10 cellular contexts compared by ENCODE assay signal in the genomic region with DNA sequence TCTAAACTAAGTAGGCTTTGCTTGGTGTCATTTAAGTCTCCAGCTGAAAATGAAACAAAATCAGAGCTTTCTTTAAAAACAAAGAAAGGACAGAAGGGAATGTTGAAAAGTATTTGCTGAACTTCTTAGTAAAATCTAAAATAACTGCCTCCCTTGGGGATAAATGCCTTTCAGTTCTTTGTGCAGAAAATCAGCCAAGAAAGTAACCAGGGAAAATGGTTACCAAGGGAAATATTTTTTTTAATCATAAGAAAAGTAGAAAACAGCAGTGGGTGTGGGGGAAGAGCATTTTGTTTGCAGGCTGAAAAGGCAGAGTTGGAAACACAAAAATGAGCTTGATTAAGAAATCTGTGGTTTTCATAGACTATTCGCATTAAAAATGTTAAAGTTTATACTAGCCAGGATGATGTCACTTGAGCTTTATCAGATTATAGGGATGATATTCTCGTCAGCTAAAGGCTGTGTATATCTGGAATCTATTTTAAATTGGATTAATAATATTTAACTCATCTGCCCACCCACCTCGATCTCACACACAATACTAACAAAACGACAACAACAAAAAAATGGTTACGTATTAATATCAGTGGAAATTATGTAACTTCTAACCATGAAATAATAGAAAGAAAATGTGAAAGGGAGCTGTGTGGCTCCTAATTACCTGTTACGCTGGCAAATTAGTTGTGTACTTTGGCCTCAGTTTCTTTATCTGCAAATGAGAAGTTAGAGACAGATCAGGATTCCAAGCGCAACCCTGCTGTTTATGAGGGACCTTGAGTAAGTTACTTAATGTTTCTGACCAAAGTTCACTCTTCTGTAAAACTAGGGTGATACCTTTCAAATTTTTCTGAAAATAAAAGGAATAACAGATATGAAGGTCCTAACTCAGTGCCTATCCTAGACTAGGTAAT. TPM values are rescaled to one million over a fixed set of nuclear protein-coding genes. Genes with fewer than 3 reads are reported as not detected.
DNase-seq lines count a peak whose midpoint lies in the region; ATAC-seq and TF ChIP-seq lines count a peak whose summit lies in the region.
"Had no signal": no experiment of that assay in that cellular context is flagged by ENCODE, and none has a peak within 500 bp of the region (broad histone marks: within the 10 kb centered on the region; RNA-seq: fewer than 3 reads in every experiment).

Gene ECM2 (minus strand): TSS at position 51 of the 911 bp plus-strand sequence. CDS start 13,124 bp downstream, outside the sequence.

- H3K27ac Mint-ChIP-seq in naive thymus-derived CD4-positive, alpha-beta T cell, result no peak within 1 kb of the TSS
- no peak within 1 kb of the TSS for H3K27ac Mint-ChIP-seq in activated CD4-positive, alpha-beta T cell treated with anti-CD3 and anti-CD28 coated beads, Interleukin-2, amount 10 ng/mL, durations not matched to agents 7 days and 5 days
- H3K27ac Mint-ChIP-seq: activated CD4-positive, alpha-beta memory T cell treated with anti-CD3 and anti-CD28 coated beads for 36 hours; CD8-positive, alpha-beta T cell had no signal

- H3K9me3 ChIP-seq in AG04450 (ENCODE audit: control insufficient read depth, insufficient read depth, low read length) (peaks cover 3% of the 10 kb centered on the region; the same call in 1 of the 2 replicates), OCI-LY3 (ENCODE audit: insufficient read depth, low read length) (peaks cover 4% of the 10 kb centered on the region; the same call in 1 of the 2 replicates), neutrophil (no peaks in the 10 kb centered on the region)
- no peaks in the 10 kb centered on the region for H3K9me3 ChIP-seq in naive thymus-derived CD4-positive, alpha-beta T cell (ENCODE audit: control insufficient read depth in 2 of 3, low read length in 3 of 3)

- no peak for DNase-seq in AG04450 (ENCODE audit: low read depth, low spot score)
- DNase-seq in fibroblast of mammary gland (ENCODE audit: low read depth), result peak; percentile 68
- DNase-seq in DMS153 treated with DMSO at 0.1 percent for 48 hours (lab: John Stamatoyannopoulos, UW; ENCODE audit: unreplicated experiment), result no peak
- DNase-seq in naive thymus-derived CD4-positive, alpha-beta T cell, result no peak
- DNase-seq in activated CD4-positive, alpha-beta T cell treated with anti-CD3 and anti-CD28 coated beads, Interleukin-2, amount 10 ng/mL, durations not matched to agents 7 days and 5 days, result no peak
- no peak for DNase-seq in HEK293T (ENCODE audit: extremely low spot score)
- DNase-seq: activated CD4-positive, alpha-beta memory T cell treated with anti-CD3 and anti-CD28 coated beads for 36 hours; CD8-positive, alpha-beta T cell had no signal

- no peaks in the 10 kb centered on the region for H4K20me1 ChIP-seq in OCI-LY3 (ENCODE audit: insufficient read depth, low read length)

- H3K27ac ChIP-seq in AG04450 (ENCODE audit: low read depth, low read length) (no peak within 1 kb of the TSS), OCI-LY3 (ENCODE audit: low read length) (peak within 1 kb of the TSS; percentile 97), neutrophil (peak within 1 kb of the TSS; percentile 90)
- H3K27ac ChIP-seq in naive thymus-derived CD4-positive, alpha-beta T cell (ENCODE audit: low read depth, low read length), result no peak within 1 kb of the TSS

- CTCF ChIA-PET in AG04450 (lab: Charles Lee), result interaction anchor here (0.8 to 2.0 kb wide), 4 partner anchors 26 to 396 kb away, joined by 3 to 5 read pairs (median 4); no protein-coding TSS in a partner anchor
- CTCF ChIA-PET in naive thymus-derived CD4-positive, alpha-beta T cell (lab: Charles Lee), result no interaction called here
- CTCF ChIA-PET in activated CD4-positive, alpha-beta T cell treated with anti-CD3 and anti-CD28 coated beads, Interleukin-2, amount 10 ng/mL, durations not matched to agents 7 days and 5 days (lab: Charles Lee), result no interaction called here
- CTCF ChIA-PET in HEK293T (lab: Yijun Ruan, JAX), result interaction anchor here (0.5 kb wide), 1 partner anchor 150 kb away, joined by 3 read pairs; no protein-coding TSS in a partner anchor

- no peaks in the 10 kb centered on the region for H3K27me3 ChIP-seq in AG04450 (ENCODE audit: control insufficient read depth, insufficient read depth, low read length)
- no peaks in the 10 kb centered on the region for H3K27me3 ChIP-seq in OCI-LY3 (ENCODE audit: low read depth, low read length)
- H3K27me3 ChIP-seq in neutrophil, result no peaks in the 10 kb centered on the region
- H3K27me3 ChIP-seq in naive thymus-derived CD4-positive, alpha-beta T cell (ENCODE audit: control insufficient read depth in 2 of 2, insufficient read depth in 2 of 2, low read length in 2 of 2), result no peaks in the 10 kb centered on the region

- H3K4me1 Mint-ChIP-seq in naive thymus-derived CD4-positive, alpha-beta T cell, result peaks cover 0 to 6% (median 0%) of the 10 kb centered on the region in 7 donors
- H3K4me1 Mint-ChIP-seq in activated CD4-positive, alpha-beta T cell treated with anti-CD3 and anti-CD28 coated beads, Interleukin-2, amount 10 ng/mL, durations not matched to agents 7 days and 5 days, result no peaks in the 10 kb centered on the region

- H3K4me3 Mint-ChIP-seq in naive thymus-derived CD4-positive, alpha-beta T cell, result no peak within 1 kb of the TSS
- H3K4me3 Mint-ChIP-seq in activated CD4-positive, alpha-beta T cell treated with anti-CD3 and anti-CD28 coated beads, Interleukin-2, amount 10 ng/mL, durations not matched to agents 7 days and 5 days, result no peak within 1 kb of the TSS
- H3K4me3 Mint-ChIP-seq: activated CD4-positive, alpha-beta memory T cell treated with anti-CD3 and anti-CD28 coated beads for 36 hours; CD8-positive, alpha-beta T cell had no signal

- H3K27me3 Mint-ChIP-seq in naive thymus-derived CD4-positive, alpha-beta T cell, result no peaks in the 10 kb centered on the region
- H3K27me3 Mint-ChIP-seq in activated CD4-positive, alpha-beta T cell treated with anti-CD3 and anti-CD28 coated beads, Interleukin-2, amount 10 ng/mL, durations not matched to agents 7 days and 5 days, result no peaks in the 10 kb centered on the region
- H3K27me3 Mint-ChIP-seq: activated CD4-positive, alpha-beta memory T cell treated with anti-CD3 and anti-CD28 coated beads for 36 hours had no signal

- peaks cover 10% of the 10 kb centered on the region for H3K36me3 ChIP-seq in OCI-LY3 (replicated peaks; ENCODE audit: low read depth, low read length)
- no peaks in the 10 kb centered on the region for H3K36me3 ChIP-seq in neutrophil
- H3K36me3 ChIP-seq in naive thymus-derived CD4-positive, alpha-beta T cell (ENCODE audit: control insufficient read depth in 2 of 3, insufficient read depth in 3 of 3, low read length in 3 of 3), result no peaks in the 10 kb centered on the region

- peaks cover 5% of the 10 kb centered on the region; the same call in 1 of the 2 replicates for H3K79me2 ChIP-seq in OCI-LY3 (ENCODE audit: low read length)

- intact Hi-C loops in naive thymus-derived CD4-positive, alpha-beta T cell (cut with micrococcal nuclease), result no loop called here

- 0 out of 2 replicates have a peak within 1 kb of the TSS, but pooled peaks have one; percentile 16 for H2AFZ ChIP-seq in OCI-LY3 (ENCODE audit: low read depth, low read length)

- peak within 1 kb of the TSS; percentile 53 for H3K9ac ChIP-seq in OCI-LY3 (ENCODE audit: low read length)

- POLR2A ChIA-PET in AG04450 (lab: Yijun Ruan, JAX) (interaction anchor here (1.7 kb wide), 1 partner anchor 30 kb away, joined by 5 read pairs; no protein-coding TSS in a partner anchor), HEK293T (lab: Yijun Ruan, JAX) (no interaction called here)
- POLR2A ChIA-PET in naive thymus-derived CD4-positive, alpha-beta T cell (lab: Charles Lee), result no interaction called here
- POLR2A ChIA-PET in activated CD4-positive, alpha-beta T cell treated with anti-CD3 and anti-CD28 coated beads, Interleukin-2, amount 10 ng/mL, durations not matched to agents 7 days and 5 days (lab: Charles Lee), result interaction anchor here (0.6 kb wide), 1 partner anchor 12 kb away, joined by 3 read pairs; no protein-coding TSS in a partner anchor

- H3K4me1 ChIP-seq in OCI-LY3 (ENCODE audit: low read length), result peaks cover 43% of the 10 kb centered on the region
- H3K4me1 ChIP-seq in neutrophil (ENCODE audit: control insufficient read depth in 1 of 2, insufficient read depth in 1 of 2, low read depth in 1 of 2, low read length in 1 of 2), result peaks cover 22 to 45% of the 10 kb centered on the region in 2 experiments
- no peaks in the 10 kb centered on the region for H3K4me1 ChIP-seq in naive thymus-derived CD4-positive, alpha-beta T cell (ENCODE audit: control insufficient read depth in 2 of 2, insufficient read depth in 2 of 2, low read length in 2 of 2)

- H3K9me3 Mint-ChIP-seq in naive thymus-derived CD4-positive, alpha-beta T cell, result peaks cover 0 to 10% (median 2%) of the 10 kb centered on the region in 11 donors
- H3K9me3 Mint-ChIP-seq in activated CD4-positive, alpha-beta T cell treated with anti-CD3 and anti-CD28 coated beads, Interleukin-2, amount 10 ng/mL, durations not matched to agents 7 days and 5 days, result no peaks in the 10 kb centered on the region

- H3K4me3 ChIP-seq in AG04450 (ENCODE audit: low read depth, low read length) (peak within 1 kb of the TSS; percentile 46), OCI-LY3 (ENCODE audit: low read length) (peak within 1 kb of the TSS; percentile 68), fibroblast of mammary gland (ENCODE audit: control insufficient read depth, low read depth, low read length) (peak within 1 kb of the TSS; percentile 27), neutrophil (ENCODE audit: low read depth in 1 of 2, low read length in 1 of 2) (no peak within 1 kb of the TSS)
- H3K4me3 ChIP-seq in naive thymus-derived CD4-positive, alpha-beta T cell (ENCODE audit: low read length), result no peak within 1 kb of the TSS

- TF ChIP-seq CTCF in AG04450 (IDR thresholded peaks at IDR 0.05; ENCODE audit: low read depth, low read length) (no peak), OCI-LY3 (IDR thresholded peaks at IDR 0.05; ENCODE audit: low read depth, low read length) (no peak), fibroblast of mammary gland (conservative IDR thresholded peaks at IDR 0.05; ENCODE audit: control insufficient read depth, insufficient read depth, low read depth, low read length) (no peak), neutrophil (IDR thresholded peaks at IDR 0.05) (no peak)

- H3K4me2 ChIP-seq in OCI-LY3 (ENCODE audit: low read length), result peak within 1 kb of the TSS; percentile 91

- H3K36me3 Mint-ChIP-seq in naive thymus-derived CD4-positive, alpha-beta T cell, result peaks cover 0 to 8% (median 3%) of the 10 kb centered on the region in 5 donors
- H3K36me3 Mint-ChIP-seq in activated CD4-positive, alpha-beta T cell treated with anti-CD3 and anti-CD28 coated beads, Interleukin-2, amount 10 ng/mL, durations not matched to agents 7 days and 5 days (ENCODE audit: low read depth), result no peaks in the 10 kb centered on the region
- H3K36me3 Mint-ChIP-seq: activated CD4-positive, alpha-beta memory T cell treated with anti-CD3 and anti-CD28 coated beads for 36 hours; CD8-positive, alpha-beta T cell had no signal

- no peak for ATAC-seq in naive thymus-derived CD4-positive, alpha-beta T cell
- ATAC-seq: CD8-positive, alpha-beta T cell had no signal

TF ChIP-seq in HEK293T, 16 proteins besides CTCF, POLR2A, EP300 and RAD21 (continues in another document):
- no peak for TF ChIP-seq TARDBP (IDR thresholded peaks at IDR 0.05)

RNA-seq across cellular contexts. Expression of gene ECM2, which starts in this region (rescaled TPM):
- polyA plus RNA-seq in AG04450 (2011; rRNA removed), result 1.6 and 2.2 TPM in 2 replicates
- 0.64 and 0.87 TPM in 2 replicates for polyA minus RNA-seq in AG04450 (2011; rRNA and poly(A)+ RNA removed)
- total RNA-seq in naive thymus-derived CD4-positive, alpha-beta T cell, result not detected
- not detected for polyA plus RNA-seq in naive thymus-derived CD4-positive, alpha-beta T cell
- total RNA-seq in activated CD4-positive, alpha-beta T cell treated with anti-CD3 and anti-CD28 coated beads, Interleukin-2, amount 10 ng/mL, durations not matched to agents 7 days and 5 days, result not detected
- total RNA-seq: activated CD4-positive, alpha-beta memory T cell treated with anti-CD3 and anti-CD28 coated beads for 36 hours; CD8-positive, alpha-beta T cell had no signal

Comparison
In these comparisons a context has a peak if more than half of its experiments do, and no peak if none do; other contexts are left out.
1. H3K27ac ChIP-seq: peak in OCI-LY3 (single experiment) and neutrophil (single experiment); none in AG04450 (single experiment) and naive thymus-derived CD4-positive, alpha-beta T cell (single experiment).
2. H3K4me3 ChIP-seq: peak in AG04450 (single experiment), OCI-LY3 (single experiment) and fibroblast of mammary gland (single experiment); none in neutrophil (0 of 2) and naive thymus-derived CD4-positive, alpha-beta T cell (single experiment).
3. CTCF ChIA-PET loops: an anchor here in AG04450 (0.8 to 2.0 kb wide) and HEK293T (0.5 kb wide); none called in naive thymus-derived CD4-positive, alpha-beta T cell and activated CD4-positive, alpha-beta T cell treated with anti-CD3 and anti-CD28 coated beads, Interleukin-2, amount 10 ng/mL, durations not matched to agents 7 days and 5 days.
4. POLR2A ChIA-PET loops: an anchor here in AG04450 (1.7 kb wide) and activated CD4-positive, alpha-beta T cell treated with anti-CD3 and anti-CD28 coated beads, Interleukin-2, amount 10 ng/mL, durations not matched to agents 7 days and 5 days (0.6 kb wide); none called in naive thymus-derived CD4-positive, alpha-beta T cell and HEK293T.